In the genomic region with DNA sequence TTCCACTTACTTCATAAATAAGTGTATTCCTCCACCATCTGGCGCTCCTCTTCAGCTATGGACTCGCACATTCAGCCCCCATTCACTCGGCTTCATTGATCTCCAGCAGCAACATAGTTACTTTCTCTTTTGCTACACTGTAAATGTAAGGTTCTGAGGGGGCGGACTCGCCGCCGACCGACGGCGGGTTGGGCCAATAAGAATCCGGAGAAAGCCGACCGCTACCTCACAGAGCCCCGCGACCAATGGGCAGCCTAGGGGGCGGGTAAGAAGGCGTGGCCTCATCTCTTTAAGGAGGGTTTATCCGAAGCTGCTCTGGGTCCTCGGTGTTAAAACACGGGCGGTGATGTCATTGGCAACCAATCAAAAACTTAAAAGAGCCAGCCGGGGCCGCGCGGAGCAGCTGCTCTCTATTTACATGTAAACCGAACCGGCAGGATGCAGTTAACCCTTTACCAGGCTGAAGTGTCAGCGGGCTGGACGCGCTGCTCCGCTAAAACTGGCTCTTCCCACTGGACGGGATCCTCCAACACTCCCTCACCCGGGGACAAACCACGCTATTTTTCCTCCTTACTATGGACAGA, we compare ENCODE assay signal across 1 cellular context.
TF ChIP-seq lines count a peak whose summit lies in the region.

DUSP10 (minus strand) TSS at position 119 of the 584 bp plus-strand sequence. CDS start 2,345 bp downstream, outside the sequence.

TF ChIP-seq in HepG2, 621 proteins besides CTCF, POLR2A, EP300 and RAD21 (continued from another document and continues in another):
- TF ChIP-seq DRAP1 (CRISPR knock-in tag; IDR thresholded peaks at IDR 0.05) (peak; percentile 93), BCL6 (CRISPR knock-in tag; IDR thresholded peaks at IDR 0.05) (no peak; the same call in 1 of the 2 replicates), ARID5B (CRISPR knock-in tag; IDR thresholded peaks at IDR 0.05) (peak; percentile 30; the same call in 1 of the 2 replicates), ZNF10 (CRISPR knock-in tag; IDR thresholded peaks at IDR 0.05; ENCODE audit: borderline replicate concordance, low read depth) (no peak), ZNF816 (CRISPR knock-in tag; IDR thresholded peaks at IDR 0.05; ENCODE audit: borderline replicate concordance) (no peak), HOXA5 (CRISPR knock-in tag; IDR thresholded peaks at IDR 0.05) (no peak; the same call in 1 of the 2 replicates), SNAI1 (CRISPR knock-in tag; IDR thresholded peaks at IDR 0.05; ENCODE audit: borderline replicate concordance) (no peak), ZNF251 (CRISPR knock-in tag; IDR thresholded peaks at IDR 0.05) (no peak), ZNF3 (CRISPR knock-in tag; IDR thresholded peaks at IDR 0.05) (no peak), ZNF883 (CRISPR knock-in tag; IDR thresholded peaks at IDR 0.05; ENCODE audit: not compliant biosample characterization) (no peak), CBX2 (IDR thresholded peaks at IDR 0.05; ENCODE audit: low read depth, low read length) (no peak), CBX2 (CRISPR knock-in tag; IDR thresholded peaks at IDR 0.05; ENCODE audit: low read depth) (no peak), ZNF160 (CRISPR knock-in tag; IDR thresholded peaks at IDR 0.05) (no peak), CCDC6 (CRISPR knock-in tag; IDR thresholded peaks at IDR 0.05) (0 out of 2 replicates have a peak, but pooled peaks have one; percentile 9), KDM1A (CRISPR knock-in tag; IDR thresholded peaks at IDR 0.05) (no peak), ZFP41 (CRISPR knock-in tag; IDR thresholded peaks at IDR 0.05; ENCODE audit: borderline replicate concordance) (no peak), ARID4A (CRISPR knock-in tag; IDR thresholded peaks at IDR 0.05; ENCODE audit: borderline replicate concordance) (peak; percentile 77; the same call in 1 of the 2 replicates), TGIF2 (CRISPR knock-in tag; IDR thresholded peaks at IDR 0.05) (peak; percentile 98), RXRB (CRISPR knock-in tag; IDR thresholded peaks at IDR 0.05; ENCODE audit: borderline replicate concordance) (0 out of 2 replicates have a peak, but pooled peaks have one; percentile 7), CREB1 (IDR thresholded peaks at IDR 0.05) (peak; percentile 86), CREB1 (CRISPR knock-in tag; IDR thresholded peaks at IDR 0.05) (peak; percentile 88), YEATS4 (CRISPR knock-in tag; IDR thresholded peaks at IDR 0.05; ENCODE audit: borderline replicate concordance) (0 out of 2 replicates have a peak, but pooled peaks have one; percentile 8), TAF15 (IDR thresholded peaks at IDR 0.05; ENCODE audit: low read depth, low read length, poor library complexity, severe bottlenecking) (no peak), GATAD1 (CRISPR knock-in tag; IDR thresholded peaks at IDR 0.05) (no peak), ZNF761 (CRISPR knock-in tag; conservative IDR thresholded peaks at IDR 0.05) (no peak), KAT2B (IDR thresholded peaks at IDR 0.05; ENCODE audit: borderline replicate concordance, low read depth, low read length) (no peak), NKX3-1 (CRISPR knock-in tag; IDR thresholded peaks at IDR 0.05) (no peak), REL (CRISPR knock-in tag; conservative IDR thresholded peaks at IDR 0.05) (no peak), RNF2 (conservative IDR thresholded peaks at IDR 0.05; ENCODE audit: low read depth) (no peak)
- TF ChIP-seq, protein P1, sequence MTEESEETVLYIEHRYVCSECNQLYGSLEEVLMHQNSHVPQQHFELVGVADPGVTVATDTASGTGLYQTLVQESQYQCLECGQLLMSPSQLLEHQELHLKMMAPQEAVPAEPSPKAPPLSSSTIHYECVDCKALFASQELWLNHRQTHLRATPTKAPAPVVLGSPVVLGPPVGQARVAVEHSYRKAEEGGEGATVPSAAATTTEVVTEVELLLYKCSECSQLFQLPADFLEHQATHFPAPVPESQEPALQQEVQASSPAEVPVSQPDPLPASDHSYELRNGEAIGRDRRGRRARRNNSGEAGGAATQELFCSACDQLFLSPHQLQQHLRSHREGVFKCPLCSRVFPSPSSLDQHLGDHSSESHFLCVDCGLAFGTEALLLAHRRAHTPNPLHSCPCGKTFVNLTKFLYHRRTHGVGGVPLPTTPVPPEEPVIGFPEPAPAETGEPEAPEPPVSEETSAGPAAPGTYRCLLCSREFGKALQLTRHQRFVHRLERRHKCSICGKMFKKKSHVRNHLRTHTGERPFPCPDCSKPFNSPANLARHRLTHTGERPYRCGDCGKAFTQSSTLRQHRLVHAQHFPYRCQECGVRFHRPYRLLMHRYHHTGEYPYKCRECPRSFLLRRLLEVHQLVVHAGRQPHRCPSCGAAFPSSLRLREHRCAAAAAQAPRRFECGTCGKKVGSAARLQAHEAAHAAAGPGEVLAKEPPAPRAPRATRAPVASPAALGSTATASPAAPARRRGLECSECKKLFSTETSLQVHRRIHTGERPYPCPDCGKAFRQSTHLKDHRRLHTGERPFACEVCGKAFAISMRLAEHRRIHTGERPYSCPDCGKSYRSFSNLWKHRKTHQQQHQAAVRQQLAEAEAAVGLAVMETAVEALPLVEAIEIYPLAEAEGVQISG (CRISPR knock-in tag; IDR thresholded peaks at IDR 0.05) = no peak
- TF ChIP-seq, protein P2, sequence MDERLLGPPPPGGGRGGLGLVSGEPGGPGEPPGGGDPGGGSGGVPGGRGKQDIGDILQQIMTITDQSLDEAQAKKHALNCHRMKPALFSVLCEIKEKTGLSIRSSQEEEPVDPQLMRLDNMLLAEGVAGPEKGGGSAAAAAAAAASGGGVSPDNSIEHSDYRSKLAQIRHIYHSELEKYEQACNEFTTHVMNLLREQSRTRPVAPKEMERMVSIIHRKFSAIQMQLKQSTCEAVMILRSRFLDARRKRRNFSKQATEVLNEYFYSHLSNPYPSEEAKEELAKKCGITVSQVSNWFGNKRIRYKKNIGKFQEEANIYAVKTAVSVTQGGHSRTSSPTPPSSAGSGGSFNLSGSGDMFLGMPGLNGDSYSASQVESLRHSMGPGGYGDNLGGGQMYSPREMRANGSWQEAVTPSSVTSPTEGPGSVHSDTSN (CRISPR knock-in tag; IDR thresholded peaks at IDR 0.05) = peak; percentile 90
- TF ChIP-seq, protein P3, sequence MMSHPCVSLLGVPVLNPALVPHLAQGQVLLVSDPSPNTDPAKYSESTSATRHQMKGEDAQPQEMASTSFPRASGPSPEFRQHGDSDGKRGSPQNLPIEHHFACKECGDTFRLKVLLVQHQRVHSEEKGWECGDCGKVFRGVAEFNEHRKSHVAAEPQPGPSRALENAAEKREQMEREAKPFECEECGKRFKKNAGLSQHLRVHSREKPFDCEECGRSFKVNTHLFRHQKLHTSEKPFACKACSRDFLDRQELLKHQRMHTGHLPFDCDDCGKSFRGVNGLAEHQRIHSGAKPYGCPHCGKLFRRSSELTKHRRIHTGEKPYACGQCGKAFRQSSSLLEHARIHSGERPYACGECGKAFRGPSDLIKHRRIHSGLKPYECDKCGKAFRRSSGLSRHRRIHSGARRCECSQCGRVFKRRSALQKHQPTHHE (CRISPR knock-in tag; IDR thresholded peaks at IDR 0.05; ENCODE audit: borderline replicate concordance) = no peak
- TF ChIP-seq, protein P4, sequence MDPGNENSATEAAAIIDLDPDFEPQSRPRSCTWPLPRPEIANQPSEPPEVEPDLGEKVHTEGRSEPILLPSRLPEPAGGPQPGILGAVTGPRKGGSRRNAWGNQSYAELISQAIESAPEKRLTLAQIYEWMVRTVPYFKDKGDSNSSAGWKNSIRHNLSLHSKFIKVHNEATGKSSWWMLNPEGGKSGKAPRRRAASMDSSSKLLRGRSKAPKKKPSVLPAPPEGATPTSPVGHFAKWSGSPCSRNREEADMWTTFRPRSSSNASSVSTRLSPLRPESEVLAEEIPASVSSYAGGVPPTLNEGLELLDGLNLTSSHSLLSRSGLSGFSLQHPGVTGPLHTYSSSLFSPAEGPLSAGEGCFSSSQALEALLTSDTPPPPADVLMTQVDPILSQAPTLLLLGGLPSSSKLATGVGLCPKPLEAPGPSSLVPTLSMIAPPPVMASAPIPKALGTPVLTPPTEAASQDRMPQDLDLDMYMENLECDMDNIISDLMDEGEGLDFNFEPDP (CRISPR knock-in tag; conservative IDR thresholded peaks at IDR 0.05) = no peak
- TF ChIP-seq, protein P5, sequence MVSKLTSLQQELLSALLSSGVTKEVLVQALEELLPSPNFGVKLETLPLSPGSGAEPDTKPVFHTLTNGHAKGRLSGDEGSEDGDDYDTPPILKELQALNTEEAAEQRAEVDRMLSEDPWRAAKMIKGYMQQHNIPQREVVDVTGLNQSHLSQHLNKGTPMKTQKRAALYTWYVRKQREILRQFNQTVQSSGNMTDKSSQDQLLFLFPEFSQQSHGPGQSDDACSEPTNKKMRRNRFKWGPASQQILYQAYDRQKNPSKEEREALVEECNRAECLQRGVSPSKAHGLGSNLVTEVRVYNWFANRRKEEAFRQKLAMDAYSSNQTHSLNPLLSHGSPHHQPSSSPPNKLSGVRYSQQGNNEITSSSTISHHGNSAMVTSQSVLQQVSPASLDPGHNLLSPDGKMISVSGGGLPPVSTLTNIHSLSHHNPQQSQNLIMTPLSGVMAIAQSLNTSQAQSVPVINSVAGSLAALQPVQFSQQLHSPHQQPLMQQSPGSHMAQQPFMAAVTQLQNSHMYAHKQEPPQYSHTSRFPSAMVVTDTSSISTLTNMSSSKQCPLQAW (CRISPR knock-in tag; IDR thresholded peaks at IDR 0.05) = no peak
- TF ChIP-seq, protein P6, sequence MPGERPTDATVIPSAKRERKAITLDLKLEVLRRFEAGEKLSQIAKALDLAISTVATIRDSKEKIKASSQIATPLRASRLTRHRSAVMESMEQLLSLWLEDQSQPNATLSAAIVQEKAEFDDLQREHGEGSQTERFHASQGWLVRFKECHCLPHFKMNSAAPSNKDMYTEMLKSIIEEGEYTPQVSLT (CRISPR knock-in tag; IDR thresholded peaks at IDR 0.05; ENCODE audit: borderline replicate concordance, low read depth) = no peak
- TF ChIP-seq, protein P7, sequence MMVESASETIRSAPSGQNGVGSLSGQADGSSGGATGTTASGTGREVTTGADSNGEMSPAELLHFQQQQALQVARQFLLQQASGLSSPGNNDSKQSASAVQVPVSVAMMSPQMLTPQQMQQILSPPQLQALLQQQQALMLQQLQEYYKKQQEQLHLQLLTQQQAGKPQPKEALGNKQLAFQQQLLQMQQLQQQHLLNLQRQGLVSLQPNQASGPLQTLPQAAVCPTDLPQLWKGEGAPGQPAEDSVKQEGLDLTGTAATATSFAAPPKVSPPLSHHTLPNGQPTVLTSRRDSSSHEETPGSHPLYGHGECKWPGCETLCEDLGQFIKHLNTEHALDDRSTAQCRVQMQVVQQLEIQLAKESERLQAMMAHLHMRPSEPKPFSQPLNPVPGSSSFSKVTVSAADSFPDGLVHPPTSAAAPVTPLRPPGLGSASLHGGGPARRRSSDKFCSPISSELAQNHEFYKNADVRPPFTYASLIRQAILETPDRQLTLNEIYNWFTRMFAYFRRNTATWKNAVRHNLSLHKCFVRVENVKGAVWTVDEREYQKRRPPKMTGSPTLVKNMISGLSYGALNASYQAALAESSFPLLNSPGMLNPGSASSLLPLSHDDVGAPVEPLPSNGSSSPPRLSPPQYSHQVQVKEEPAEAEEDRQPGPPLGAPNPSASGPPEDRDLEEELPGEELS (CRISPR knock-in tag; IDR thresholded peaks at IDR 0.05) = peak; percentile 82
